Comparison of ENCODE assay signal across 12 cellular contexts in the genomic region with DNA sequence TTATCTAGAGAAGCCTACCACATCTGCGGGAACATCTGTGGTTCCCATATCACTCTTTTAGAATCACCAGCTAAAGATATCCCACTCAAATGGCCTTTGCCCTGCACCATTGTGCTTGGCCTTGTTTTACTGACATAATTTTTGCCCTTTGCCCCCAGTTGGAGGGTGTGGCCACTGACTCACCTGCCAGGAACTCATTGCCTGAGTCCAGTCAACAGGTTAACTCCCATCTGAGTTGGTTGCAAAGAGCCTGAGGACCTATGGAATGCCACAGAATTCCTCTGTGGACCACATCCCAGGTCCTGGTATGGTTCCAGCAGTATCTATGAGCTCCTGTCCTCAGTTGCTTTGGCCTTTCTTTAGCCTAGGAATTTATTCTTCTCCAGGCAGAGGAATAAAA. TPM values are rescaled to one million over a fixed set of nuclear protein-coding genes. Genes with fewer than 3 reads are reported as not detected.
A peak's percentile ranks its signal among the peaks of the same experiment; 100 is the strongest.
DNase-seq lines count a peak whose midpoint lies in the region; ATAC-seq and TF ChIP-seq lines count a peak whose summit lies in the region.
"Had no signal": no experiment of that assay in that cellular context is flagged by ENCODE, and none has a peak within 500 bp of the region (broad histone marks: within the 10 kb centered on the region; RNA-seq: fewer than 3 reads in every experiment).

No MANE protein-coding gene starts in this region.

- ATAC-seq in gastroesophageal sphincter, result no peak

- peak overlapping the region; percentile 84 for H3K27ac ChIP-seq in colonic mucosa
- H3K27ac ChIP-seq in mucosa of rectum (ENCODE audit: low read depth in 2 of 2, low read length in 2 of 2), result peak overlapping the region; percentile 81 to 90
- H3K27ac ChIP-seq in smooth muscle cell (ENCODE audit: low read depth), result no peak overlapping the region
- no peak overlapping the region for H3K27ac ChIP-seq in gastroesophageal sphincter
- H3K27ac ChIP-seq: WERI-Rb-1 had no signal

- H4K20me1 ChIP-seq in smooth muscle cell (ENCODE audit: low read depth), result no peaks in the 10 kb centered on the region

- no peak for TF ChIP-seq EP300 in gastroesophageal sphincter (IDR thresholded peaks at IDR 0.05)

- H3K4me3 ChIP-seq in colonic mucosa (no peak overlapping the region), mucosa of rectum (ENCODE audit: low read length in 2 of 2) (no peak overlapping the region), smooth muscle cell (no peak overlapping the region), gastroesophageal sphincter (no peak overlapping the region)

- H3K27me3 ChIP-seq in colonic mucosa (no peaks in the 10 kb centered on the region), mucosa of rectum (ENCODE audit: control insufficient read depth in 2 of 2, insufficient read depth in 2 of 2, low read length in 2 of 2) (no peaks in the 10 kb centered on the region), smooth muscle cell (ENCODE audit: low read depth) (no peaks in the 10 kb centered on the region), gastroesophageal sphincter (no peaks in the 10 kb centered on the region)

- no peak for TF ChIP-seq CTCF in colonic mucosa (IDR thresholded peaks at IDR 0.05)
- no peak for TF ChIP-seq CTCF in smooth muscle cell (IDR thresholded peaks at IDR 0.05; ENCODE audit: borderline replicate concordance, insufficient read depth, poor library complexity, severe bottlenecking)
- no peak for TF ChIP-seq CTCF in gastroesophageal sphincter (IDR thresholded peaks at IDR 0.05)

- H3K9me3 ChIP-seq in colonic mucosa (no peaks in the 10 kb centered on the region), mucosa of rectum (ENCODE audit: control insufficient read depth in 2 of 2, low read length in 2 of 2) (no peaks in the 10 kb centered on the region), smooth muscle cell (replicated peaks; ENCODE audit: low read depth) (no peaks in the 10 kb centered on the region), gastroesophageal sphincter (no peaks in the 10 kb centered on the region)

- TF ChIP-seq POLR2A in gastroesophageal sphincter (IDR thresholded peaks at IDR 0.05), result no peak

- H3F3A ChIP-seq in smooth muscle cell (ENCODE audit: low read depth), result no peaks in the 10 kb centered on the region

- H3K36me3 ChIP-seq in colonic mucosa (no peaks in the 10 kb centered on the region), mucosa of rectum (ENCODE audit: control insufficient read depth in 2 of 2, insufficient read depth in 2 of 2, low read length in 2 of 2) (no peaks in the 10 kb centered on the region), smooth muscle cell (ENCODE audit: low read depth) (no peaks in the 10 kb centered on the region), gastroesophageal sphincter (peaks cover 0 to 12% of the 10 kb centered on the region in 2 donors)
- H3K36me3 ChIP-seq: WERI-Rb-1 had no signal

- H3K9ac ChIP-seq in colonic mucosa (ENCODE audit: low read depth in 2 of 2, low read length in 2 of 2), result no peak overlapping the region
- no peak overlapping the region for H3K9ac ChIP-seq in mucosa of rectum (ENCODE audit: low read depth in 1 of 2, low read length in 2 of 2)
- no peak overlapping the region for H3K9ac ChIP-seq in smooth muscle cell (ENCODE audit: low read depth)

- DNase-seq in COLO668 (lab: John Stamatoyannopoulos, UW; ENCODE audit: unreplicated experiment), result peak; percentile 45
- peak; percentile 96 for DNase-seq in LoVo (ENCODE audit: low spot score)
- peak; percentile 96 for DNase-seq in colonic mucosa
- no peak for DNase-seq in GM19240 (ENCODE audit: insufficient read length, low spot score)
- no peak for DNase-seq in DMS 273 (lab: John Stamatoyannopoulos, UW; ENCODE audit: unreplicated experiment)
- no peak for DNase-seq in smooth muscle cell (lab: John Stamatoyannopoulos, UW; ENCODE audit: unreplicated experiment)
- DNase-seq: C1 segment of cervical spinal cord, head of caudate nucleus, NCI-H2081, WERI-Rb-1 had no signal

- no peaks in the 10 kb centered on the region for H3K79me2 ChIP-seq in smooth muscle cell (ENCODE audit: low read depth)

- H2AFZ ChIP-seq in smooth muscle cell (ENCODE audit: low read depth), result no peak overlapping the region

- H3K4me2 ChIP-seq in smooth muscle cell, result no peak overlapping the region

- peaks cover 3% of the 10 kb centered on the region for H3K4me1 ChIP-seq in colonic mucosa
- H3K4me1 ChIP-seq in mucosa of rectum (ENCODE audit: control insufficient read depth in 2 of 2, insufficient read depth in 2 of 2, low read length in 2 of 2), result peaks cover 24 to 36% of the 10 kb centered on the region in 2 donors
- no peaks in the 10 kb centered on the region for H3K4me1 ChIP-seq in smooth muscle cell (ENCODE audit: low read depth)
- peaks cover 3 to 46% (median 14%) of the 10 kb centered on the region in 3 donors for H3K4me1 ChIP-seq in gastroesophageal sphincter

- 96% methylated on average over 1 of the region's 1 CpG for WGBS in smooth muscle cell (ENCODE audit: low lambda C conversion rate)
- 82 to 100% methylated on average over 1 of the region's 1 CpG for WGBS in gastroesophageal sphincter (ENCODE audit: low coverage in 1 of 2), 2 donors

- intact Hi-C loops in colonic mucosa (cut with DNase I), result no loop called here

RNA-seq across cellular contexts. Expression of gene PTGR2, which starts 55.7 kb away (rescaled TPM):
- 10 to 100 TPM in 1 of 2 donors, 1 to 10 TPM in 1; 8.8 to 20.9 TPM for total RNA-seq in colonic mucosa
- total RNA-seq in smooth muscle cell, result 3.7 and 4.7 TPM in 2 replicates
- 2.9 and 4.0 TPM in 2 replicates for polyA plus RNA-seq in smooth muscle cell
- total RNA-seq in gastroesophageal sphincter, result 10 to 100 TPM in 1 of 4 donors, 1 to 10 TPM in 3; 3.3 to 34.6 (median 5.4) TPM

Comparison
In these comparisons a context has a peak if more than half of its experiments do, and no peak if none do; other contexts are left out.
1. DNase-seq: peak in COLO668 (single experiment), LoVo (single experiment) and colonic mucosa (single experiment); none in GM19240 (single experiment), DMS 273 (single experiment) and smooth muscle cell (single experiment).
2. H3K27ac ChIP-seq: peak in colonic mucosa (single experiment) and mucosa of rectum (2 of 2); none in smooth muscle cell (single experiment) and gastroesophageal sphincter (0 of 4).